9 cellular contexts compared by ENCODE assay signal in genomic region chr3:114384558-114384903, GRCh38.
A peak's percentile ranks its signal among the peaks of the same experiment; 100 is the strongest.
DNase-seq lines count a peak whose midpoint lies in the region; TF ChIP-seq lines count a peak whose summit lies in the region.
"Had no signal": no experiment of that assay in that cellular context is flagged by ENCODE, and none has a peak within 500 bp of the region (broad histone marks: within the 10 kb centered on the region; RNA-seq: fewer than 3 reads in every experiment).

No MANE protein-coding gene starts in this region.

- intact Hi-C loops in sigmoid colon (cut with DNase I), result loop anchor here (5.0 to 10.0 kb wide), 5 partner anchors 33 to 760 kb away; partner anchors contain the start of gene ZBTB20

- no peaks in the 10 kb centered on the region for H4K20me1 ChIP-seq in fibroblast of lung (ENCODE audit: control insufficient read depth, extremely low read depth, insufficient read depth, low read length)

- no peak overlapping the region for H3K9ac ChIP-seq in fibroblast of lung (ENCODE audit: insufficient read depth, low read length)

- no peak for TF ChIP-seq EP300 in sigmoid colon (IDR thresholded peaks at IDR 0.05)

- H3K4me3 ChIP-seq in GM12864 (ENCODE audit: low read depth, low read length) (peak overlapping the region; percentile 28), Peyer's patch (peak overlapping the region in 2 of 4 donors; percentile 35 to 36), fibroblast of lung (replicated peaks in 1 of 4; ENCODE audit: control extremely low read depth in 1 of 4, insufficient read depth in 1 of 4, low read depth in 3 of 4, low read length in 4 of 4) (peak overlapping the region; percentile 41 to 51 (median 47)), sigmoid colon (peak overlapping the region; percentile 28 to 47 (median 44))

- H3K9me3 ChIP-seq in Peyer's patch, result no peaks in the 10 kb centered on the region
- no peaks in the 10 kb centered on the region for H3K9me3 ChIP-seq in fibroblast of lung (ENCODE audit: control insufficient read depth, insufficient read depth, low read depth, low read length)
- H3K9me3 ChIP-seq in sigmoid colon, result no peaks in the 10 kb centered on the region

- no peaks in the 10 kb centered on the region for H3K27me3 ChIP-seq in Peyer's patch
- no peaks in the 10 kb centered on the region for H3K27me3 ChIP-seq in fibroblast of lung (ENCODE audit: control insufficient read depth, insufficient read depth, low read length)
- no peaks in the 10 kb centered on the region for H3K27me3 ChIP-seq in sigmoid colon

- H3K4me2 ChIP-seq in fibroblast of lung (ENCODE audit: extremely low read depth, insufficient read depth, low read length), result peak overlapping the region; percentile 77

- DNase-seq in GM12864 (ENCODE audit: low read depth) (no peak), Peyer's patch (no peak), fibroblast of lung (ENCODE audit: low read depth in 2 of 2) (peak in 1 of 2 donors; percentile 26), sigmoid colon (no peak), 8988T (no peak), H4 (ENCODE audit: low spot score) (no peak)
- DNase-seq in activated CD8-positive, alpha-beta memory T cell treated with anti-CD3 and anti-CD28 coated beads, Interleukin-2, amount 50 U/mL, for 48 hours, result no peak
- no peak for DNase-seq in activated CD4-positive, alpha-beta T cell treated with anti-CD3 and anti-CD28 coated beads for 1 hour
- DNase-seq: NCI-H748 treated with DMSO at 0.1 percent for 48 hours had no signal

- H2AFZ ChIP-seq in fibroblast of lung (ENCODE audit: low read length), result peak overlapping the region; percentile 75

- H3K79me2 ChIP-seq in fibroblast of lung (ENCODE audit: control insufficient read depth, insufficient read depth, low read length), result no peaks in the 10 kb centered on the region

- H3K27ac ChIP-seq in Peyer's patch (peak overlapping the region in 3 of 4 donors; percentile 45 to 69 (median 64)), fibroblast of lung (ENCODE audit: insufficient read depth, low read length) (peak overlapping the region; percentile 88), sigmoid colon (peak overlapping the region; percentile 74 to 80 (median 77))

- H3K4me1 ChIP-seq in Peyer's patch (peaks cover 0 to 4% (median 0%) of the 10 kb centered on the region in 4 donors), fibroblast of lung (ENCODE audit: control insufficient read depth, extremely low read depth, insufficient read depth, low read length) (peaks cover 19% of the 10 kb centered on the region), sigmoid colon (peaks cover 0 to 39% (median 30%) of the 10 kb centered on the region in 4 donors)

- TF ChIP-seq POLR2A in Peyer's patch (IDR thresholded peaks at IDR 0.05), result no peak
- no peak for TF ChIP-seq POLR2A in sigmoid colon (IDR thresholded peaks at IDR 0.05)

- 74 to 78% methylated on average over 4 of the region's 4 CpGs for WGBS in sigmoid colon, 2 donors

- no peak for TF ChIP-seq CTCF in GM12864 (IDR thresholded peaks at IDR 0.05; ENCODE audit: low read depth, low read length, missing control alignments)
- no peak for TF ChIP-seq CTCF in Peyer's patch (IDR thresholded peaks at IDR 0.05)
- TF ChIP-seq CTCF in fibroblast of lung (conservative IDR thresholded peaks at IDR 0.05 in 1 of 2, IDR thresholded peaks at IDR 0.05 in 1 of 2; ENCODE audit: low read depth in 1 of 2, low read length in 2 of 2), result no peak
- TF ChIP-seq CTCF in sigmoid colon (IDR thresholded peaks at IDR 0.05), result no peak

- H3K36me3 ChIP-seq in Peyer's patch, result peaks cover 0 to 10% (median 0%) of the 10 kb centered on the region in 3 donors
- H3K36me3 ChIP-seq in fibroblast of lung (ENCODE audit: control insufficient read depth, insufficient read depth, low read length), result no peaks in the 10 kb centered on the region
- H3K36me3 ChIP-seq in sigmoid colon, result peaks cover 4 to 22% (median 9%) of the 10 kb centered on the region in 4 donors
